ENCODE assay signal across 8 cellular contexts in the genomic region with DNA sequence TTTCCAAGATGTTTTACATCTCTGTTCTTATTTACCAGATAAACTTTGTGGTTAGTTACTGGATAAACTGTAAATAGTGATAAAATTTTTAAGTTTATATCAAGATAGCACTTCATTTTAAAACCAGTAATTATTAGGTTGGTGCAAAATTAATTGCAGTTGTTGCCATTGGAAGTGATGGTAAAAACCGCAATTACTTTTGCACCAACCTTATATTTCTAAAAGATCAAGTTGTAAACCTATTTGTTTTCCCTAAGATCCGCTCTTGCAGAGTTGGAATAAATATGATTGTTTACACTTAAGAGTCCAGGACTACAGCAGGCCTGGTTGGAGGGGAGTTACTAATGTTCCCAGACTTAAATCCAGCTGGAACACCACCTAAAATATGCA. TPM values are rescaled to one million over a fixed set of nuclear protein-coding genes. Genes with fewer than 3 reads are reported as not detected.
DNase-seq lines count a peak whose midpoint lies in the region; ATAC-seq and TF ChIP-seq lines count a peak whose summit lies in the region.
"Had no signal": no experiment of that assay in that cellular context is flagged by ENCODE, and none has a peak within 500 bp of the region (broad histone marks: within the 10 kb centered on the region; RNA-seq: fewer than 3 reads in every experiment).

No MANE protein-coding gene starts in this region.

- H3K27ac ChIP-seq in HUES48 (ENCODE audit: low read depth, low read length) (peak overlapping the region; percentile 56), right lobe of liver (peak overlapping the region in 2 of 3 donors; percentile 18 to 96)
- H3K27ac ChIP-seq: HL-60 had no signal

- no peaks in the 10 kb centered on the region for H3K9me3 ChIP-seq in HUES48 (ENCODE audit: control insufficient read depth, insufficient read depth, low read length)
- no peaks in the 10 kb centered on the region for H3K9me3 ChIP-seq in right lobe of liver

- DNase-seq in astrocyte of the cerebellum (ENCODE audit: low read depth): no peak
- no peak for DNase-seq in right lobe of liver
- DNase-seq in stimulated activated naive B cell treated with anti-CD40 and anti-IgM and Interleukin-4, amounts not matched to agents 10 μg/mL and 1 μg/mL and 100 μg/mL, for 72 hours: no peak
- DNase-seq in DMS114 treated with DMSO at 0.1 percent for 48 hours (lab: John Stamatoyannopoulos, UW; ENCODE audit: unreplicated experiment): no peak
- no peak for DNase-seq in stimulated activated CD4-positive, alpha-beta T cell treated with anti-CD3 and anti-CD28 coated beads, Interleukin-2, amount 100 ng/mL, for 24 hours
- no peak for DNase-seq in GM03348 (ENCODE audit: low spot score)

- peak overlapping the region; percentile 81 to 87 for H3K4me3 Mint-ChIP-seq in stimulated activated naive B cell treated with anti-CD40 and anti-IgM and Interleukin-4, amounts not matched to agents 10 μg/mL and 1 μg/mL and 100 μg/mL, for 72 hours

- TF ChIP-seq CTCF in astrocyte of the cerebellum (IDR thresholded peaks at IDR 0.05; ENCODE audit: low read depth, low read length, missing control alignments) (no peak), right lobe of liver (IDR thresholded peaks at IDR 0.05) (no peak)

- no peaks in the 10 kb centered on the region for H3K9me3 Mint-ChIP-seq in stimulated activated naive B cell treated with anti-CD40 and anti-IgM and Interleukin-4, amounts not matched to agents 10 μg/mL and 1 μg/mL and 100 μg/mL, for 72 hours

- H3K36me3 ChIP-seq in HUES48 (ENCODE audit: control insufficient read depth, insufficient read depth, low read length) (no peaks in the 10 kb centered on the region), right lobe of liver (peaks cover 0 to 5% (median 0%) of the 10 kb centered on the region in 4 donors)

- H3K4me1 ChIP-seq in HUES48 (ENCODE audit: control insufficient read depth, insufficient read depth, low read length): 0 out of 2 replicates have a peak, but pooled peaks cover 7% of the 10 kb centered on the region
- peaks cover 0 to 39% (median 5%) of the 10 kb centered on the region in 4 donors for H3K4me1 ChIP-seq in right lobe of liver

- H3K27ac Mint-ChIP-seq in stimulated activated naive B cell treated with anti-CD40 and anti-IgM and Interleukin-4, amounts not matched to agents 10 μg/mL and 1 μg/mL and 100 μg/mL, for 72 hours: no peak overlapping the region

- intact Hi-C loops in right lobe of liver (cut with DNase I): no loop called here

- H3K9ac ChIP-seq in HUES48 (ENCODE audit: low read depth, low read length): peak overlapping the region; percentile 27

- TF ChIP-seq POLR2A in right lobe of liver (IDR thresholded peaks at IDR 0.05): no peak

- H3K36me3 Mint-ChIP-seq in stimulated activated naive B cell treated with anti-CD40 and anti-IgM and Interleukin-4, amounts not matched to agents 10 μg/mL and 1 μg/mL and 100 μg/mL, for 72 hours: no peaks in the 10 kb centered on the region

- H3K4me3 ChIP-seq in HUES48 (ENCODE audit: low read depth, low read length): peak overlapping the region; percentile 69
- H3K4me3 ChIP-seq in astrocyte of the cerebellum (ENCODE audit: low read depth, low read length): peak overlapping the region; percentile 59
- peak overlapping the region; percentile 55 to 90 (median 79) for H3K4me3 ChIP-seq in right lobe of liver

- H3K4me1 Mint-ChIP-seq in stimulated activated naive B cell treated with anti-CD40 and anti-IgM and Interleukin-4, amounts not matched to agents 10 μg/mL and 1 μg/mL and 100 μg/mL, for 72 hours: peaks cover 3 to 7% of the 10 kb centered on the region in 2 donors

- peaks cover 16 to 19% of the 10 kb centered on the region in 2 donors for H3K27me3 Mint-ChIP-seq in stimulated activated naive B cell treated with anti-CD40 and anti-IgM and Interleukin-4, amounts not matched to agents 10 μg/mL and 1 μg/mL and 100 μg/mL, for 72 hours

- peak in 1 of 4 donors; percentile 3 for ATAC-seq in right lobe of liver
- ATAC-seq in stimulated activated naive B cell treated with anti-CD40 and anti-IgM and Interleukin-4, amounts not matched to agents 10 μg/mL and 1 μg/mL and 100 μg/mL, for 72 hours (replicated peaks): no peak

- 9% methylated on average over 2 of the region's 2 CpGs for WGBS in right lobe of liver (ENCODE audit: insufficient coverage, low coverage, low lambda C conversion rate, missing lambda C conversion rate)

- in situ Hi-C loops in astrocyte of the cerebellum (cut with HindIII; ENCODE audit: low sequenced_read_pairs): no loop called here

- H3K27me3 ChIP-seq in HUES48 (ENCODE audit: control insufficient read depth, insufficient read depth, low read length): peaks cover 16% of the 10 kb centered on the region
- H3K27me3 ChIP-seq in right lobe of liver: no peaks in the 10 kb centered on the region

RNA-seq across cellular contexts. Expression of a gene that starts 0.5 kb away (rescaled TPM):
- total RNA-seq in right lobe of liver: 1,000 to 10,000 TPM in 3 of 6 experiments, 100 to 1,000 TPM in 3; 524 to 1,747 (median 931) TPM

RNA-seq across cellular contexts. Expression of a gene that starts 59.3 kb away (rescaled TPM):
- total RNA-seq in right lobe of liver: 1 to 10 TPM in 2 of 6 experiments, under 1 TPM in 4; 0.37 to 1.8 (median 0.92) TPM
